In the genomic region with DNA sequence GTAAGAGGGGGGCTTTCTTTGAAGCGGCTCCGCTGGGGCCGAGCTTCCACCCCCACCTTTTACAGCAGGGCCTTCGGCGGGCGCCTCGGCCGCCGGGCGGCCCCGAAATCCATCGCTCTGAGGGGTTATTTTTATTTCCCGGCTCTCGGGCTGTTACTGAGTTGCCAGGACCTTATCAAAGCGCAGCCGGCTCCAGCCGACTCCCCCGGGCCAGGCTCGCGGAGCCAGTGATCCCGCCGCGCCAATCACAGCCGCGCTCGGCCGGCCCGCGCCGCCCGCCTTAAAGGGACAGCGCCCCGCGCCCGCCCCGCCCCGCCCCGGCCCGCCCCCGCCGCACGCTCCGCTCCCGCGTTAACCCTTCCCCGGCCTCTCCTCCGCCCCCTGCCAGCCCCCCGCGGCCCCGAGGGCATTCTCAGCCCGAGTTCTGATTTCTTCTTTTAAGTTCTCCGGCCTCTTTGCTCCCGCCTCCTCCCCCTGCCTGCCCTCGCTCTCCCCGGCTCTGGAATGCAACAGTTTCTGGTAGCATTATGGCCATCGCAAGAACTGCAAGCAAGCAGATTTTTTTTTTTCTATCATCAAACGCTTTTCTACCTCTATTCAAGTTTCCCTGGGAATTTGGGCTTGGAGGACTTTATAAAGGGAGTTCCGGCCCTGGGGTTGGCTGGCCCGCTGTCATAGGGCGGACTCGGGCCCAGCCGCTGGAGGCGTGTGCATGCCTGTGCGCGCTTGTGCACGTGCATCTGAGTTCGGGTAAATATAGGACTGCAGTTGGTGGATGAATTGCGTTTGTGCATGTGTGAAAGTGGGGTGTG, we compare ENCODE assay signal across 1 cellular context.
TF ChIP-seq lines count a peak whose summit lies in the region.

A gene with protein sequence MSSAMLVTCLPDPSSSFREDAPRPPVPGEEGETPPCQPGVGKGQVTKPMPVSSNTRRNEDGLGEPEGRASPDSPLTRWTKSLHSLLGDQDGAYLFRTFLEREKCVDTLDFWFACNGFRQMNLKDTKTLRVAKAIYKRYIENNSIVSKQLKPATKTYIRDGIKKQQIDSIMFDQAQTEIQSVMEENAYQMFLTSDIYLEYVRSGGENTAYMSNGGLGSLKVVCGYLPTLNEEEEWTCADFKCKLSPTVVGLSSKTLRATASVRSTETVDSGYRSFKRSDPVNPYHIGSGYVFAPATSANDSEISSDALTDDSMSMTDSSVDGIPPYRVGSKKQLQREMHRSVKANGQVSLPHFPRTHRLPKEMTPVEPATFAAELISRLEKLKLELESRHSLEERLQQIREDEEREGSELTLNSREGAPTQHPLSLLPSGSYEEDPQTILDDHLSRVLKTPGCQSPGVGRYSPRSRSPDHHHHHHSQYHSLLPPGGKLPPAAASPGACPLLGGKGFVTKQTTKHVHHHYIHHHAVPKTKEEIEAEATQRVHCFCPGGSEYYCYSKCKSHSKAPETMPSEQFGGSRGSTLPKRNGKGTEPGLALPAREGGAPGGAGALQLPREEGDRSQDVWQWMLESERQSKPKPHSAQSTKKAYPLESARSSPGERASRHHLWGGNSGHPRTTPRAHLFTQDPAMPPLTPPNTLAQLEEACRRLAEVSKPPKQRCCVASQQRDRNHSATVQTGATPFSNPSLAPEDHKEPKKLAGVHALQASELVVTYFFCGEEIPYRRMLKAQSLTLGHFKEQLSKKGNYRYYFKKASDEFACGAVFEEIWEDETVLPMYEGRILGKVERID (minus strand): TSS at position 255 of the 812 bp plus-strand sequence. CDS start 3,028 bp downstream, outside the sequence.

TF ChIP-seq in SK-N-SH, 30 proteins besides CTCF, POLR2A, EP300 and RAD21 (continued from another document):
- TF ChIP-seq, protein P1, sequence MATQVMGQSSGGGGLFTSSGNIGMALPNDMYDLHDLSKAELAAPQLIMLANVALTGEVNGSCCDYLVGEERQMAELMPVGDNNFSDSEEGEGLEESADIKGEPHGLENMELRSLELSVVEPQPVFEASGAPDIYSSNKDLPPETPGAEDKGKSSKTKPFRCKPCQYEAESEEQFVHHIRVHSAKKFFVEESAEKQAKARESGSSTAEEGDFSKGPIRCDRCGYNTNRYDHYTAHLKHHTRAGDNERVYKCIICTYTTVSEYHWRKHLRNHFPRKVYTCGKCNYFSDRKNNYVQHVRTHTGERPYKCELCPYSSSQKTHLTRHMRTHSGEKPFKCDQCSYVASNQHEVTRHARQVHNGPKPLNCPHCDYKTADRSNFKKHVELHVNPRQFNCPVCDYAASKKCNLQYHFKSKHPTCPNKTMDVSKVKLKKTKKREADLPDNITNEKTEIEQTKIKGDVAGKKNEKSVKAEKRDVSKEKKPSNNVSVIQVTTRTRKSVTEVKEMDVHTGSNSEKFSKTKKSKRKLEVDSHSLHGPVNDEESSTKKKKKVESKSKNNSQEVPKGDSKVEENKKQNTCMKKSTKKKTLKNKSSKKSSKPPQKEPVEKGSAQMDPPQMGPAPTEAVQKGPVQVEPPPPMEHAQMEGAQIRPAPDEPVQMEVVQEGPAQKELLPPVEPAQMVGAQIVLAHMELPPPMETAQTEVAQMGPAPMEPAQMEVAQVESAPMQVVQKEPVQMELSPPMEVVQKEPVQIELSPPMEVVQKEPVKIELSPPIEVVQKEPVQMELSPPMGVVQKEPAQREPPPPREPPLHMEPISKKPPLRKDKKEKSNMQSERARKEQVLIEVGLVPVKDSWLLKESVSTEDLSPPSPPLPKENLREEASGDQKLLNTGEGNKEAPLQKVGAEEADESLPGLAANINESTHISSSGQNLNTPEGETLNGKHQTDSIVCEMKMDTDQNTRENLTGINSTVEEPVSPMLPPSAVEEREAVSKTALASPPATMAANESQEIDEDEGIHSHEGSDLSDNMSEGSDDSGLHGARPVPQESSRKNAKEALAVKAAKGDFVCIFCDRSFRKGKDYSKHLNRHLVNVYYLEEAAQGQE (IDR thresholded peaks at IDR 0.05; ENCODE audit: low read depth, low read length): no peak
- 0 out of 2 replicates have a peak, but pooled peaks have one; percentile 8 for TF ChIP-seq TCF12 (IDR thresholded peaks at IDR 0.05)
- peak; percentile 46; the same call in 1 of the 2 replicates for TF ChIP-seq MXI1 (IDR thresholded peaks at IDR 0.05; ENCODE audit: low read depth, low read length)
- TF ChIP-seq, protein P2, sequence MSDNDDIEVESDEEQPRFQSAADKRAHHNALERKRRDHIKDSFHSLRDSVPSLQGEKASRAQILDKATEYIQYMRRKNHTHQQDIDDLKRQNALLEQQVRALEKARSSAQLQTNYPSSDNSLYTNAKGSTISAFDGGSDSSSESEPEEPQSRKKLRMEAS (IDR thresholded peaks at IDR 0.05; ENCODE audit: low read depth): peak; percentile 59; the same call in 1 of the 2 replicates
- TF ChIP-seq MEF2A (IDR thresholded peaks at IDR 0.05; ENCODE audit: borderline replicate concordance, low read depth): peak; percentile 22; the same call in 1 of the 2 replicates
- no peak for TF ChIP-seq ELF1 (IDR thresholded peaks at IDR 0.05)
- TF ChIP-seq FOXM1 (IDR thresholded peaks at IDR 0.05; ENCODE audit: low read depth): no peak
- TF ChIP-seq TAF1 (IDR thresholded peaks at IDR 0.05; ENCODE audit: borderline replicate concordance, low read depth, low read length): 0 out of 2 replicates have a peak, but pooled peaks have one; percentile 35
